In genomic region chr2:203948733-203949132, GRCh38 we compare ENCODE assay signal across 14 cellular contexts. TPM values are rescaled to one million over a fixed set of nuclear protein-coding genes. Genes with fewer than 3 reads are reported as not detected.
DNase-seq lines count a peak whose midpoint lies in the region; ATAC-seq, FAIRE-seq and TF ChIP-seq lines count a peak whose summit lies in the region.
"Had no signal": no experiment of that assay in that cellular context is flagged by ENCODE, and none has a peak within 500 bp of the region (broad histone marks: within the 10 kb centered on the region; RNA-seq: fewer than 3 reads in every experiment).

No MANE protein-coding gene starts in this region.

- no peak for TF ChIP-seq POLR2A in GM12892 (IDR thresholded peaks at IDR 0.05; ENCODE audit: low read depth, low read length)

- peak overlapping the region; percentile 62 for H3K27ac Mint-ChIP-seq in activated naive CD8-positive, alpha-beta T cell treated with anti-CD3 and anti-CD28 coated beads for 36 hours
- H3K27ac Mint-ChIP-seq in immature natural killer cell, result peak overlapping the region in 3 of 6 donors; percentile 1 to 57 (median 6)
- no peak overlapping the region for H3K27ac Mint-ChIP-seq in Caco-2 (ENCODE audit: unreplicated experiment)

- no peaks in the 10 kb centered on the region for H3K79me2 ChIP-seq in osteoblast (ENCODE audit: insufficient read depth, low read length)

- H2AFZ ChIP-seq in osteoblast (ENCODE audit: low read length), result no peak overlapping the region

- DNase-seq in GM12892 (ENCODE audit: insufficient read length) (no peak), immature natural killer cell (no peak), osteoblast (ENCODE audit: insufficient read length, low spot score, missing footprints) (no peak), Caco-2 (no peak), NCI-H2029 (lab: John Stamatoyannopoulos, UW) (no peak)
- DNase-seq in activated naive CD8-positive, alpha-beta T cell treated with anti-CD3 and anti-CD28 coated beads for 36 hours, result no peak
- DNase-seq: Calu3, erythroblast, NCI-H1417 treated with DMSO at 0.1 percent for 48 hours had no signal

- no peak overlapping the region for H3K27ac ChIP-seq in osteoblast (ENCODE audit: low read depth, low read length)

- TF ChIP-seq CTCF in osteoblast (IDR thresholded peaks at IDR 0.05; ENCODE audit: extremely low read depth, low read depth, low read length) (no peak), Caco-2 (IDR thresholded peaks at IDR 0.05; ENCODE audit: insufficient read depth in 1 of 2, low read depth in 1 of 2, low read length in 1 of 2, severe bottlenecking in 1 of 2, unreplicated experiment in 1 of 2) (no peak)

- no peak overlapping the region for H3K4me3 ChIP-seq in osteoblast (ENCODE audit: insufficient read depth, low read length)
- H3K4me3 ChIP-seq in Caco-2 (ENCODE audit: low read depth, low read length), result no peak overlapping the region

- H3K27me3 ChIP-seq in osteoblast (ENCODE audit: insufficient read depth, low read length) (no peaks in the 10 kb centered on the region), Caco-2 (replicated peaks; ENCODE audit: control insufficient read depth, insufficient read depth, low read length) (no peaks in the 10 kb centered on the region)

- no peak overlapping the region for H3K4me2 ChIP-seq in osteoblast (ENCODE audit: insufficient read depth, low read length)

- BruUV-seq in Caco-2 (replicated peaks; lab: Mats Ljungman, UMichigan), result no TSS peak

- peaks cover 11% of the 10 kb centered on the region for H3K9me3 Mint-ChIP-seq in activated naive CD8-positive, alpha-beta T cell treated with anti-CD3 and anti-CD28 coated beads for 36 hours
- H3K9me3 Mint-ChIP-seq in immature natural killer cell (no peaks in the 10 kb centered on the region), Caco-2 (ENCODE audit: unreplicated experiment) (peaks cover 17% of the 10 kb centered on the region)

- H3K27me3 Mint-ChIP-seq in activated naive CD8-positive, alpha-beta T cell treated with anti-CD3 and anti-CD28 coated beads for 36 hours, result no peaks in the 10 kb centered on the region
- H3K27me3 Mint-ChIP-seq in immature natural killer cell (ENCODE audit: low read depth in 3 of 3) (peaks cover 0 to 4% (median 4%) of the 10 kb centered on the region in 3 donors), Caco-2 (ENCODE audit: insufficient read depth, unreplicated experiment) (peaks cover 4% of the 10 kb centered on the region)

- H3K4me1 ChIP-seq in osteoblast (ENCODE audit: insufficient read depth, low read length) (no peaks in the 10 kb centered on the region), Caco-2 (no peaks in the 10 kb centered on the region)

- H3K4me3 Mint-ChIP-seq in activated naive CD8-positive, alpha-beta T cell treated with anti-CD3 and anti-CD28 coated beads for 36 hours, result peak overlapping the region; percentile 3
- no peak overlapping the region for H3K4me3 Mint-ChIP-seq in immature natural killer cell
- no peak overlapping the region for H3K4me3 Mint-ChIP-seq in Caco-2 (ENCODE audit: unreplicated experiment)

- intact Hi-C loops in Caco-2 (cut with micrococcal nuclease; ENCODE audit: unreplicated experiment), result no loop called here

- H4K20me1 ChIP-seq in osteoblast (ENCODE audit: insufficient read depth, low read length), result no peaks in the 10 kb centered on the region

- ATAC-seq in GM19025 (IDR thresholded peaks at IDR 0.05; ENCODE audit: low read depth, unreplicated experiment), result peak; percentile 58
- ATAC-seq in HG03103 (IDR thresholded peaks at IDR 0.05; ENCODE audit: low read depth, unreplicated experiment), result peak; percentile 59

- peaks cover 67% of the 10 kb centered on the region for H3K36me3 Mint-ChIP-seq in activated naive CD8-positive, alpha-beta T cell treated with anti-CD3 and anti-CD28 coated beads for 36 hours
- H3K36me3 Mint-ChIP-seq in immature natural killer cell (no peaks in the 10 kb centered on the region), Caco-2 (ENCODE audit: insufficient read depth, unreplicated experiment) (no peaks in the 10 kb centered on the region)

- CTCF ChIA-PET in Caco-2 (lab: Charles Lee), result no interaction called here

- no peaks in the 10 kb centered on the region for H3K9me3 ChIP-seq in osteoblast (ENCODE audit: low read depth, low read length)
- H3K9me3 ChIP-seq in Caco-2, result peaks cover 10% of the 10 kb centered on the region

- peak; percentile 14 for FAIRE-seq in GM12892 (lab: Jason Lieb, UNC)
- FAIRE-seq: bronchial epithelial cell, H54 had no signal

- H3K4me1 Mint-ChIP-seq in activated naive CD8-positive, alpha-beta T cell treated with anti-CD3 and anti-CD28 coated beads for 36 hours, result peaks cover 78% of the 10 kb centered on the region
- H3K4me1 Mint-ChIP-seq in immature natural killer cell (peaks cover 23 to 47% of the 10 kb centered on the region in 2 donors), Caco-2 (ENCODE audit: low read depth, unreplicated experiment) (no peaks in the 10 kb centered on the region)

- POLR2A ChIA-PET in Caco-2 (lab: Charles Lee), result no interaction called here

- no peaks in the 10 kb centered on the region for H3K36me3 ChIP-seq in osteoblast (ENCODE audit: insufficient read depth, low read length)
- H3K36me3 ChIP-seq in Caco-2 (ENCODE audit: control insufficient read depth, insufficient read depth, low read length), result no peaks in the 10 kb centered on the region

RNA-seq across cellular contexts. Expression of gene ICOS, which starts 12.2 kb away (rescaled TPM):
- 0.15 TPM for polyA plus RNA-seq in GM12892 (2012; ENCODE audit: missing spikeins)
- total RNA-seq in activated naive CD8-positive, alpha-beta T cell treated with anti-CD3 and anti-CD28 coated beads for 36 hours, result 100 to 1,000 TPM in 1 of 2 experiments, 10 to 100 TPM in 1; 99.2 to 101 TPM
- polyA plus RNA-seq in immature natural killer cell, result under 1 TPM; 0.13 to 0.97 (median 0.80) TPM
- not detected in 2 replicates for total RNA-seq in osteoblast
- not detected in 2 replicates for total RNA-seq in Caco-2 (2022)
- total RNA-seq: bronchial epithelial cell, Calu3, HT-29 had no signal

Comparison
In these comparisons a context has a peak if more than half of its experiments do, and no peak if none do; other contexts are left out.
1. RNA of gene ICOS, which starts 12.2 kb away (total RNA-seq): 99.2 to 101 TPM in activated naive CD8-positive, alpha-beta T cell treated with anti-CD3 and anti-CD28 coated beads for 36 hours; not detected in Caco-2 and not detected in osteoblast; every median in the first group is over 10 times any median in the second.